In the genomic region with DNA sequence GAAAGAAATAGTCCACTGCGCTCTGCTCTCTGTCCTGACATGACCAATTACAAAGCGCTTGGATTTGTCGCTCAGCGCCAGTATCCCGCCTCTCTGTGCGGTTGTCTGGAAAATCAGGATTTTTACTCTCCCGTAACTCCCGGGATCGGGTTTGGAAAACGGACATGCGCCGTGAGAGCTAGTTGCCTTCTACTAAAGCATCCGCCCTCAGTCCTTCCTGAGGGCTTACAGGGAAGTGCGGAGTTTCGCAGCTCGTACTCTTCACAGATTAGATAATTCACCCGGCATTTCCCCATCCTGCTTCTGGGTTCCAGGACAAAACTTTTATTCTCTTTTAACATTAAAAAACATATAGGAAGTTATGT, we compare ENCODE assay signal across 8 cellular contexts. TPM values are rescaled to one million over a fixed set of nuclear protein-coding genes. Genes with fewer than 3 reads are reported as not detected.
A peak's percentile ranks its signal among the peaks of the same experiment; 100 is the strongest.
DNase-seq lines count a peak whose midpoint lies in the region; ATAC-seq and TF ChIP-seq lines count a peak whose summit lies in the region.

No MANE protein-coding gene starts in this region.

- ATAC-seq in HG02763 (IDR thresholded peaks at IDR 0.05; ENCODE audit: unreplicated experiment) (peak; percentile 38), upper lobe of right lung (peak; percentile 90)

- no peaks in the 10 kb centered on the region for H3K27me3 ChIP-seq in left ventricle myocardium inferior (ENCODE audit: low read depth)
- no peaks in the 10 kb centered on the region for H3K27me3 ChIP-seq in upper lobe of right lung

- peaks cover 52% of the 10 kb centered on the region for H3K4me1 ChIP-seq in left ventricle myocardium inferior
- H3K4me1 ChIP-seq in upper lobe of right lung = peaks cover 29% of the 10 kb centered on the region

- H3K9me3 ChIP-seq in left ventricle myocardium inferior (replicated peaks) (no peaks in the 10 kb centered on the region), upper lobe of right lung (no peaks in the 10 kb centered on the region)

- peak overlapping the region; percentile 59 for H3K4me3 ChIP-seq in GM12865 (ENCODE audit: low read depth, low read length)
- H3K4me3 ChIP-seq in left ventricle myocardium inferior = peak overlapping the region; percentile 97
- peak overlapping the region; percentile 96 for H3K4me3 ChIP-seq in upper lobe of right lung

- peak overlapping the region; percentile 98 for H3K27ac ChIP-seq in left ventricle myocardium inferior (replicated peaks)
- peak overlapping the region; percentile 97 for H3K27ac ChIP-seq in upper lobe of right lung

- intact Hi-C loops in left ventricle myocardium inferior (cut with micrococcal nuclease) = no loop called here
- intact Hi-C loops in posterior vena cava (cut with DNase I) = no loop called here
- intact Hi-C loops in upper lobe of right lung (cut with DNase I) = no loop called here

- peak; percentile 96 for DNase-seq in GM12865 (ENCODE audit: low read depth)
- DNase-seq in NCI-H1417 treated with DMSO at 0.1 percent for 48 hours (lab: John Stamatoyannopoulos, UW) = peak; percentile 99
- peak; percentile 66 for DNase-seq in T follicular helper cell (ENCODE audit: low read depth)
- peak; percentile 95 for DNase-seq in amniotic stem cell (lab: John Stamatoyannopoulos, UW)
- peak; percentile 91 for DNase-seq in left ventricle myocardium inferior
- DNase-seq in posterior vena cava (ENCODE audit: low spot score) = peak; percentile 95
- peak; percentile 91 for DNase-seq in upper lobe of right lung

- TF ChIP-seq CTCF in GM12865 (IDR thresholded peaks at IDR 0.05; ENCODE audit: insufficient read depth, low read depth, low read length, missing control alignments) (no peak), left ventricle myocardium inferior (IDR thresholded peaks at IDR 0.05; ENCODE audit: borderline replicate concordance) (no peak), upper lobe of right lung (IDR thresholded peaks at IDR 0.05) (no peak)

- H3K36me3 ChIP-seq in left ventricle myocardium inferior (no peaks in the 10 kb centered on the region), upper lobe of right lung (no peaks in the 10 kb centered on the region)

RNA-seq across cellular contexts. Expression of gene MKKS, which starts 0.4 kb away (rescaled TPM):
- 28.3 TPM for total RNA-seq in left ventricle myocardium inferior
- 10 to 100 TPM; 16.1 to 16.9 TPM for total RNA-seq in posterior vena cava
- 15.7 TPM for total RNA-seq in upper lobe of right lung

RNA-seq across cellular contexts. Expression of gene SLX4IP, which starts 0.7 kb away (rescaled TPM):
- 3.1 TPM for total RNA-seq in left ventricle myocardium inferior
- 1 to 10 TPM; 1.8 to 3.3 TPM for total RNA-seq in posterior vena cava
- total RNA-seq in upper lobe of right lung = 5.4 TPM

Comparison
In these comparisons a context has a peak if more than half of its experiments do, and no peak if none do; other contexts are left out.
1. Peak in every context shown above with its lines: DNase-seq, ATAC-seq, H3K4me3 ChIP-seq and H3K27ac ChIP-seq.